Comparison of ENCODE assay signal across 25 cellular contexts in genomic region chr1:16063226-16063829, GRCh38. TPM values are rescaled to one million over a fixed set of nuclear protein-coding genes. Genes with fewer than 3 reads are reported as not detected.
DNase-seq lines count a peak whose midpoint lies in the region; ATAC-seq, FAIRE-seq and TF ChIP-seq lines count a peak whose summit lies in the region.
"Had no signal": no experiment of that assay in that cellular context is flagged by ENCODE, and none has a peak within 500 bp of the region (broad histone marks: within the 10 kb centered on the region; RNA-seq: fewer than 3 reads in every experiment).

No MANE protein-coding gene starts in this region.

- H3K14ac ChIP-seq in H1 (ENCODE audit: insufficient read length), result no peak overlapping the region

- no peak overlapping the region for H2BK120ac ChIP-seq in H1 (replicated peaks; ENCODE audit: low read depth, low read length)

- H2BK5ac ChIP-seq in H1 (ENCODE audit: low read depth, low read length), result no peak overlapping the region

- DNase-seq in NCI-H82 (lab: John Stamatoyannopoulos, UW), result peak; percentile 60
- no peak for DNase-seq in NCI-H82 treated with DMSO at 0.1 percent for 48 hours (lab: John Stamatoyannopoulos, UW; ENCODE audit: unreplicated experiment)
- DNase-seq in H1 (ENCODE audit: low read depth in 1 of 2, low spot score in 2 of 2), result no peak
- no peak for DNase-seq in progenitor cell of endocrine pancreas (ENCODE audit: low spot score, unreplicated experiment)
- no peak for DNase-seq in mesenteric fat pad (ENCODE audit: low spot score)
- no peak for DNase-seq in T-helper 9 cell
- DNase-seq: 8988T; CD4-positive, CD25-positive, alpha-beta regulatory T cell; COR-L47; DMS153; GM23248; KG1; NCI-H1694 treated with DMSO at 0.1 percent for 48 hours; NCI-H2107; NCI-H2227 treated with DMSO at 0.1 percent for 48 hours; NCI-H510A treated with DMSO at 0.1 percent for 48 hours; PC-9; SIG-M5 had no signal

- peak overlapping the region in 7 of 11 experiments; percentile 4 to 43 (median 11); a peak in 4 of 22 replicates for H3K9ac ChIP-seq in BLaER1 treated with 17β-estradiol and CSF1 and Interleukin-3, amounts not matched to agents 10 nM and 100 nM
- H3K9ac ChIP-seq in H1 (replicated peaks in 1 of 4; ENCODE audit: extremely low read depth in 1 of 4, low read depth in 3 of 4, low read length in 3 of 4), result no peak overlapping the region
- H3K9ac ChIP-seq: GM23248 had no signal

- no peaks in the 10 kb centered on the region for H3K36me3 Mint-ChIP-seq in progenitor cell of endocrine pancreas (ENCODE audit: insufficient read depth)
- H3K36me3 Mint-ChIP-seq: CD4-positive, CD25-positive, alpha-beta regulatory T cell had no signal

- H3K4me1 ChIP-seq in BLaER1 treated with 17β-estradiol and CSF1 and Interleukin-3, amounts not matched to agents 10 nM and 100 nM, result peaks cover 26 to 54% (median 44%) of the 10 kb centered on the region in 10 experiments
- peaks cover 0 to 18% (median 13%) of the 10 kb centered on the region in 4 experiments; a peak in 6 of 7 replicates for H3K4me1 ChIP-seq in H1 (replicated peaks in 1 of 4; ENCODE audit: control insufficient read depth in 3 of 4, insufficient read depth in 4 of 4, low read length in 3 of 4)

- H3K36me3 ChIP-seq in BLaER1 treated with 17β-estradiol and CSF1 and Interleukin-3, amounts not matched to agents 10 nM and 100 nM, result no peaks in the 10 kb centered on the region
- no peaks in the 10 kb centered on the region for H3K36me3 ChIP-seq in H1 (ENCODE audit: control insufficient read depth in 2 of 4, insufficient read depth in 4 of 4, low read length in 3 of 4)

- no peak overlapping the region; the same call in 1 of the 2 replicates for H2BK15ac ChIP-seq in H1 (ENCODE audit: low read length)

- H3K9me3 ChIP-seq in BLaER1 treated with 17β-estradiol and CSF1 and Interleukin-3, amounts not matched to agents 10 nM and 100 nM (replicated peaks in 1 of 11), result no peaks in the 10 kb centered on the region
- H3K9me3 ChIP-seq in H1 (ENCODE audit: insufficient read depth in 2 of 2, low read depth in 1 of 2, low read length in 1 of 2), result no peaks in the 10 kb centered on the region

- no peak for TF ChIP-seq POLR2A in H1 (IDR thresholded peaks at IDR 0.05; ENCODE audit: control extremely low read depth in 1 of 2, low read depth in 2 of 2, low read length in 2 of 2)

- H3K79me2 ChIP-seq in H1 (ENCODE audit: control insufficient read depth in 1 of 2, insufficient read depth in 2 of 2, low read length in 2 of 2), result no peaks in the 10 kb centered on the region

- CTCF ChIA-PET in H1 (lab: Charles Lee; ENCODE audit: partially characterized antibody), result interaction anchor here (0.7 to 7.8 kb wide), 6 partner anchors 9 to 106 kb away, joined by 3 to 91 read pairs (median 4); no protein-coding TSS in a partner anchor

- peaks cover 26% of the 10 kb centered on the region for H3K4me1 Mint-ChIP-seq in progenitor cell of endocrine pancreas (ENCODE audit: low read depth)

- H4K5ac ChIP-seq in H1 (ENCODE audit: insufficient read length, low read depth, low read length), result no peak overlapping the region

- H2BK20ac ChIP-seq in H1 (ENCODE audit: low read length), result 0 out of 2 replicates have a peak overlapping the region, but pooled peaks have one; percentile 61

- H4K20me1 ChIP-seq in BLaER1 treated with 17β-estradiol and CSF1 and Interleukin-3, amounts not matched to agents 10 nM and 100 nM, result peaks cover 0 to 4% (median 0%) of the 10 kb centered on the region in 11 experiments; a peak in 3 of 22 replicates
- no peaks in the 10 kb centered on the region for H4K20me1 ChIP-seq in H1 (replicated peaks in 1 of 2; ENCODE audit: control insufficient read depth in 1 of 2, insufficient read depth in 2 of 2, low read length in 2 of 2)

- no peak overlapping the region for H2AK5ac ChIP-seq in H1 (ENCODE audit: low read depth, low read length)

- H2BK12ac ChIP-seq in H1 (ENCODE audit: low read depth, low read length), result peak overlapping the region; percentile 14; the same call in 1 of the 2 replicates

- TF ChIP-seq RAD21 in H1 (IDR thresholded peaks at IDR 0.05 in 1 of 2, conservative IDR thresholded peaks at IDR 0.05 in 1 of 2; ENCODE audit: low read depth in 2 of 2, low read length in 2 of 2), result no peak

- no peak overlapping the region for H3K4ac ChIP-seq in H1 (replicated peaks; ENCODE audit: insufficient read length, low read depth, low read length)

- no peak overlapping the region for H4K91ac ChIP-seq in H1 (replicated peaks; ENCODE audit: insufficient read length, low read length)

- H3K23ac ChIP-seq in H1 (ENCODE audit: insufficient read length), result no peak overlapping the region

- peak overlapping the region; percentile 5 for H3K27ac Mint-ChIP-seq in progenitor cell of endocrine pancreas
- H3K27ac Mint-ChIP-seq: CD4-positive, CD25-positive, alpha-beta regulatory T cell had no signal

- no peaks in the 10 kb centered on the region for H3K23me2 ChIP-seq in H1 (ENCODE audit: low read depth, low read length)

- H3K27ac ChIP-seq in BLaER1 treated with 17β-estradiol and CSF1 and Interleukin-3, amounts not matched to agents 10 nM and 100 nM, result no peak overlapping the region
- H3K27ac ChIP-seq in H1 (ENCODE audit: low read depth, low read length), result no peak overlapping the region
- H3K27ac ChIP-seq: GM23248, PC-9, RWPE1 had no signal

- H3K27me3 Mint-ChIP-seq in progenitor cell of endocrine pancreas, result peaks cover 27% of the 10 kb centered on the region

- ATAC-seq in HG03159 (IDR thresholded peaks at IDR 0.05; ENCODE audit: unreplicated experiment), result no peak
- ATAC-seq: GM12878, HepG2 had no signal

- H4K8ac ChIP-seq in H1 (ENCODE audit: extremely low read depth, insufficient read depth, low read length), result no peak overlapping the region

- POLR2A ChIA-PET in H1 (lab: Charles Lee; ENCODE audit: partially characterized antibody), result interaction anchor here (1.0 to 1.5 kb wide), 3 partner anchors 10 to 50 kb away, joined by 3 to 4 read pairs (median 4); partner anchors contain the start of gene FAM131C

- peak overlapping the region; percentile 52 to 91 (median 87) for H3K4me2 ChIP-seq in BLaER1 treated with 17β-estradiol and CSF1 and Interleukin-3, amounts not matched to agents 10 nM and 100 nM
- H3K4me2 ChIP-seq in H1 (ENCODE audit: insufficient read depth in 1 of 2, low read depth in 2 of 2, low read length in 2 of 2), result no peak overlapping the region
- H3K4me2 ChIP-seq: PC-9 had no signal

- TF ChIP-seq CTCF in H1 (IDR thresholded peaks at IDR 0.05; ENCODE audit: control extremely low read depth in 1 of 3, insufficient read depth in 1 of 3, low read depth in 1 of 3, low read length in 3 of 3) (no peak), progenitor cell of endocrine pancreas (IDR thresholded peaks at IDR 0.05; ENCODE audit: unreplicated experiment) (no peak)

- H3K56ac ChIP-seq in H1 (replicated peaks; ENCODE audit: insufficient read length, low read depth, low read length), result no peak overlapping the region

- no peaks in the 10 kb centered on the region for H3K79me1 ChIP-seq in H1 (ENCODE audit: low read depth, low read length)

- peaks cover 0 to 22% (median 0%) of the 10 kb centered on the region in 11 experiments; a peak in 4 of 22 replicates for H3K27me3 ChIP-seq in BLaER1 treated with 17β-estradiol and CSF1 and Interleukin-3, amounts not matched to agents 10 nM and 100 nM
- H3K27me3 ChIP-seq in H1 (replicated peaks in 1 of 4; ENCODE audit: control insufficient read depth in 3 of 4, extremely low read depth in 1 of 4, insufficient read depth in 3 of 4, low read length in 3 of 4), result peaks cover 0 to 4% (median 2%) of the 10 kb centered on the region in 4 experiments; a peak in 2 of 7 replicates

- H3K18ac ChIP-seq in H1 (ENCODE audit: extremely low read depth, low read length), result no peak overlapping the region

- no peak overlapping the region for H3K4me3 ChIP-seq in BLaER1 treated with 17β-estradiol and CSF1 and Interleukin-3, amounts not matched to agents 10 nM and 100 nM
- H3K4me3 ChIP-seq in H1 (ENCODE audit: extremely low read depth in 1 of 4, insufficient read depth in 2 of 4, low read depth in 3 of 4, low read length in 4 of 4), result no peak overlapping the region
- H3K4me3 ChIP-seq: GM12878, GM23248, PC-9 had no signal

- H2AFZ ChIP-seq in H1 (ENCODE audit: low read length), result no peak overlapping the region
- H2AFZ ChIP-seq: GM23248, PC-9 had no signal

- H3K4me3 Mint-ChIP-seq in progenitor cell of endocrine pancreas (ENCODE audit: low read depth), result no peak overlapping the region

- TF ChIP-seq EP300 in H1 (IDR thresholded peaks at IDR 0.05; ENCODE audit: borderline replicate concordance in 1 of 2, low read depth in 2 of 2, low read length in 2 of 2), result no peak

- WGBS in H1 (ENCODE audit: extremely low coverage in 1 of 2, insufficient coverage in 1 of 2, insufficient read length in 1 of 2, insufficient replicate concordance in 2 of 2, low coverage in 1 of 2, low lambda C conversion rate in 2 of 2, missing lambda C conversion rate in 1 of 2), 2 experiments, result 90% methylated on average over 11 of the region's 15 CpGs; no CpG with 5 or more reads in 1 of the 2 experiments

- H3K9me3 Mint-ChIP-seq in progenitor cell of endocrine pancreas (ENCODE audit: low read depth), result no peaks in the 10 kb centered on the region
- H3K9me3 Mint-ChIP-seq: CD4-positive, CD25-positive, alpha-beta regulatory T cell had no signal

- no peak for FAIRE-seq in H1 (lab: Jason Lieb, UNC)
- FAIRE-seq: GM12878, GM19239, HepG2 had no signal

RNA-seq across cellular contexts. Expression of gene FAM131C, which starts 10.1 kb away (rescaled TPM):
- 0.25 and 0.78 TPM in 2 replicates for total RNA-seq in H1 (2021; fragmentation: NEBNext Ultra II Directional; extraction: Animal tissue kit (Norgen Biotek cat#: 25700))
- polyA plus RNA-seq in H1 (2011; rRNA removed), result 0.73 and 1.6 TPM in 2 replicates
- 0.54 TPM for polyA plus RNA-seq in H1 (2011; cell fraction: cytosol; rRNA removed)
- 1.4 TPM for polyA plus RNA-seq in H1 (2011; cell fraction: nucleus; rRNA removed)
- 0.33 to 1.4 TPM (median 1.1 TPM) in 4 replicates for polyA plus RNA-seq in H1 (2012, experiment 1 of 2)
- polyA plus RNA-seq in H1 (2012, experiment 2 of 2), result 0.76 TPM
- polyA plus RNA-seq in H1 (2013, experiment 1 of 2), result 0.85 TPM
- 0.92 TPM for polyA plus RNA-seq in H1 (2013, experiment 2 of 2)
- polyA minus RNA-seq in H1 (2011; rRNA and poly(A)+ RNA removed), result 0.22 and 0.46 TPM in 2 replicates
- 0.88 TPM for polyA minus RNA-seq in H1 (2011; cell fraction: cytosol; rRNA and poly(A)+ RNA removed)
- polyA minus RNA-seq in H1 (2011; cell fraction: nucleus; rRNA and poly(A)+ RNA removed), result 1.2 TPM
- total RNA-seq in progenitor cell of endocrine pancreas (1.2 and 1.6 TPM in 2 replicates), mesenteric fat pad (not detected)
- total RNA-seq: CD4-positive, CD25-positive, alpha-beta regulatory T cell; GM12878; HepG2 had no signal

RNA-seq across cellular contexts. Expression of gene CLCNKB, which starts 19.7 kb away (rescaled TPM):
- total RNA-seq in H1 (2021; fragmentation: NEBNext Ultra II Directional; extraction: Animal tissue kit (Norgen Biotek cat#: 25700)), result 1.2 and 1.4 TPM in 2 replicates
- 3.5 and 5.7 TPM in 2 replicates for polyA plus RNA-seq in H1 (2011; rRNA removed)
- polyA plus RNA-seq in H1 (2011; cell fraction: cytosol; rRNA removed), result 4.0 TPM
- polyA plus RNA-seq in H1 (2011; cell fraction: nucleus; rRNA removed), result 14.0 TPM
- polyA plus RNA-seq in H1 (2012, experiment 1 of 2), result 1.8 to 3.3 TPM (median 2.4 TPM) in 4 replicates
- polyA plus RNA-seq in H1 (2012, experiment 2 of 2), result 1.6 TPM
- 2.6 TPM for polyA plus RNA-seq in H1 (2013, experiment 1 of 2)
- 2.0 TPM for polyA plus RNA-seq in H1 (2013, experiment 2 of 2)
- polyA minus RNA-seq in H1 (2011; rRNA and poly(A)+ RNA removed), result 1.4 and 3.3 TPM in 2 replicates
- polyA minus RNA-seq in H1 (2011; cell fraction: cytosol; rRNA and poly(A)+ RNA removed), result 1.8 TPM
- 2.1 TPM for polyA minus RNA-seq in H1 (2011; cell fraction: nucleus; rRNA and poly(A)+ RNA removed)
- total RNA-seq in progenitor cell of endocrine pancreas, result 1.5 and 2.3 TPM in 2 replicates
- total RNA-seq in mesenteric fat pad, result 0.35 TPM
- total RNA-seq: CD4-positive, CD25-positive, alpha-beta regulatory T cell; GM12878; GM23248; HepG2 had no signal
- polyA plus RNA-seq: CD4-positive, CD25-positive, alpha-beta regulatory T cell; GM23248 had no signal

RNA-seq across cellular contexts. Expression of gene CLCNKA, which starts 41.5 kb away (rescaled TPM):
- total RNA-seq in H1 (2021; fragmentation: NEBNext Ultra II Directional; extraction: Animal tissue kit (Norgen Biotek cat#: 25700)), result 0.95 and 1.3 TPM in 2 replicates
- 2.0 and 3.9 TPM in 2 replicates for polyA plus RNA-seq in H1 (2011; rRNA removed)
- polyA plus RNA-seq in H1 (2011; cell fraction: cytosol; rRNA removed), result 2.8 TPM
- polyA plus RNA-seq in H1 (2011; cell fraction: nucleus; rRNA removed), result 22.4 TPM
- polyA plus RNA-seq in H1 (2012, experiment 1 of 2), result 0.77 to 2.4 TPM (median 0.99 TPM) in 4 replicates
- 0.42 TPM for polyA plus RNA-seq in H1 (2012, experiment 2 of 2)
- 1.6 TPM for polyA plus RNA-seq in H1 (2013, experiment 1 of 2)
- polyA plus RNA-seq in H1 (2013, experiment 2 of 2), result 1.5 TPM
- polyA minus RNA-seq in H1 (2011; rRNA and poly(A)+ RNA removed), result 0.80 and 1.0 TPM in 2 replicates
- not detected for polyA minus RNA-seq in H1 (2011; cell fraction: cytosol; rRNA and poly(A)+ RNA removed)
- 2.7 TPM for polyA minus RNA-seq in H1 (2011; cell fraction: nucleus; rRNA and poly(A)+ RNA removed)
- total RNA-seq in progenitor cell of endocrine pancreas (2.2 and 2.4 TPM in 2 replicates), mesenteric fat pad (0.39 TPM)
- total RNA-seq: CD4-positive, CD25-positive, alpha-beta regulatory T cell; GM12878; GM23248; HepG2 had no signal
- polyA plus RNA-seq: AG04450; CD4-positive, CD25-positive, alpha-beta regulatory T cell; GM23248 had no signal

RNA-seq across cellular contexts. Expression of gene HSPB7, which starts 45.5 kb away (rescaled TPM):
- total RNA-seq in H1 (2021; fragmentation: NEBNext Ultra II Directional; extraction: Animal tissue kit (Norgen Biotek cat#: 25700)), result not detected in 2 replicates
- polyA plus RNA-seq in H1 (2011; rRNA removed), result 0.19 TPM in 1 of 2 replicates, not detected in the other
- 0.14 TPM for polyA plus RNA-seq in H1 (2011; cell fraction: cytosol; rRNA removed)
- polyA plus RNA-seq in H1 (2011; cell fraction: nucleus; rRNA removed), result 0.54 TPM
- polyA plus RNA-seq in H1 (2012, experiment 1 of 2), result 0.13 to 0.64 TPM (median 0.33 TPM) in 4 replicates
- not detected for polyA plus RNA-seq in H1 (2012, experiment 2 of 2)
- polyA plus RNA-seq in H1 (2013, experiment 1 of 2), result 0.04 TPM
- polyA plus RNA-seq in H1 (2013, experiment 2 of 2), result 0.02 TPM
- polyA minus RNA-seq in H1 (2011; rRNA and poly(A)+ RNA removed), result not detected in 2 replicates
- not detected for polyA minus RNA-seq in H1 (2011; cell fraction: cytosol; rRNA and poly(A)+ RNA removed)
- polyA minus RNA-seq in H1 (2011; cell fraction: nucleus; rRNA and poly(A)+ RNA removed), result 0.20 TPM
- total RNA-seq in progenitor cell of endocrine pancreas (not detected in 2 replicates), mesenteric fat pad (342 TPM)
- total RNA-seq: CD4-positive, CD25-positive, alpha-beta regulatory T cell; GM12878; HepG2; PC-9 had no signal
- polyA plus RNA-seq: CD4-positive, CD25-positive, alpha-beta regulatory T cell had no signal

RNA-seq across cellular contexts. Expression of gene SRARP, which starts 59.3 kb away (rescaled TPM):
- total RNA-seq in H1 (2021; fragmentation: NEBNext Ultra II Directional; extraction: Animal tissue kit (Norgen Biotek cat#: 25700)), result not detected in 2 replicates
- not detected in 2 replicates for polyA plus RNA-seq in H1 (2011; rRNA removed)
- not detected for polyA plus RNA-seq in H1 (2011; cell fraction: cytosol; rRNA removed)
- polyA plus RNA-seq in H1 (2011; cell fraction: nucleus; rRNA removed), result not detected
- not detected in 4 replicates for polyA plus RNA-seq in H1 (2012, experiment 1 of 2)
- polyA plus RNA-seq in H1 (2012, experiment 2 of 2), result not detected
- not detected for polyA plus RNA-seq in H1 (2013, experiment 1 of 2)
- 0.02 TPM for polyA plus RNA-seq in H1 (2013, experiment 2 of 2)
- polyA minus RNA-seq in H1 (2011; rRNA and poly(A)+ RNA removed), result not detected in 2 replicates
- polyA minus RNA-seq in H1 (2011; cell fraction: cytosol; rRNA and poly(A)+ RNA removed), result not detected
- polyA minus RNA-seq in H1 (2011; cell fraction: nucleus; rRNA and poly(A)+ RNA removed), result not detected
- not detected in 2 replicates for total RNA-seq in progenitor cell of endocrine pancreas
- total RNA-seq in mesenteric fat pad, result not detected
- total RNA-seq: CD4-positive, CD25-positive, alpha-beta regulatory T cell; GM12878; GM23248; PC-9 had no signal
- polyA plus RNA-seq: AG04450; CD4-positive, CD25-positive, alpha-beta regulatory T cell; GM12878; GM23248 had no signal

Comparison
In these comparisons a context has a peak if more than half of its experiments do, and no peak if none do; other contexts are left out.
1. H3K4me2 ChIP-seq: peak in BLaER1 treated with 17β-estradiol and CSF1 and Interleukin-3, amounts not matched to agents 10 nM and 100 nM (11 of 11); none in H1 (0 of 2).
2. H3K9ac ChIP-seq: peak in BLaER1 treated with 17β-estradiol and CSF1 and Interleukin-3, amounts not matched to agents 10 nM and 100 nM (7 of 11); none in H1 (0 of 4).